8 cellular contexts compared by ENCODE assay signal in genomic region chr4:88284378-88285234, GRCh38. TPM values are rescaled to one million over a fixed set of nuclear protein-coding genes. Genes with fewer than 3 reads are reported as not detected.
DNase-seq lines count a peak whose midpoint lies in the region; ATAC-seq, FAIRE-seq and TF ChIP-seq lines count a peak whose summit lies in the region.

PPM1K (minus strand) TSS chr4:88284561; CDS start chr4:88278583, 5,978 bp downstream.

- TF ChIP-seq CTCF in HepG2 (CRISPR knock-in tag; IDR thresholded peaks at IDR 0.05) = peak; percentile 65

- BruUV-seq in HepG2 (replicated peaks; lab: Mats Ljungman, UMichigan) = no TSS peak

- POLR2A ChIA-PET in HepG2 (lab: Yijun Ruan, JAX) = interaction anchor here (0.7 to 2.2 kb wide), 5 partner anchors 9 to 239 kb away, joined by 3 to 9 read pairs (median 5); partner anchors contain the start of genes HERC6 and PYURF

- H2AFZ ChIP-seq in HepG2 (ENCODE audit: low read length) = peak within 1 kb of the TSS; percentile 96

- ATAC-seq in GM19397 (IDR thresholded peaks at IDR 0.05; ENCODE audit: unreplicated experiment) = peak; percentile 88
- peak; percentile 84 for ATAC-seq in HG03571 (IDR thresholded peaks at IDR 0.05; ENCODE audit: unreplicated experiment)
- ATAC-seq in HepG2 = peak; percentile 95

- peak in 1 of 2 experiments; percentile 46; a peak in 2 of 4 replicates for TF ChIP-seq POLR2A in HepG2 (IDR thresholded peaks at IDR 0.05; ENCODE audit: insufficient read depth in 1 of 2, low read depth in 2 of 2, low read length in 2 of 2)

- peaks cover 14% of the 10 kb centered on the region for H3K79me2 ChIP-seq in HepG2 (ENCODE audit: insufficient read depth, low read length)

- no peak for TF ChIP-seq RAD21 in HepG2 (CRISPR knock-in tag; IDR thresholded peaks at IDR 0.05)

- no peaks in the 10 kb centered on the region for H4K20me1 ChIP-seq in HepG2 (ENCODE audit: insufficient read depth, low read length)

- under 1% methylated on average over 27 of the region's 56 CpGs for WGBS in HepG2 (ENCODE audit: low lambda C conversion rate)

- in situ Hi-C loops in HepG2 (cut with HindIII; ENCODE audit: extremely low pct_ligation_motif_present, low pct_unique_long_range_greater_than_20kb) = no loop called here

- no peaks in the 10 kb centered on the region for H3K36me3 ChIP-seq in HepG2 (replicated peaks in 1 of 2; ENCODE audit: control insufficient read depth in 1 of 2, insufficient read depth in 2 of 2, low read length in 2 of 2)

- DNase-seq in CD1c-positive myeloid dendritic cell (ENCODE audit: extremely low spot score) = peak; percentile 100
- peak; percentile 97 for DNase-seq in NCI-H82 (lab: John Stamatoyannopoulos, UW)
- peak; percentile 98 to 99 for DNase-seq in activated CD4-positive, alpha-beta T cell treated with anti-CD3 and anti-CD28 coated beads, Interleukin-2, amount 50 U/mL, for 48 hours
- peak; percentile 99 for DNase-seq in dermis blood vessel endothelial cell
- peak; percentile 95 for DNase-seq in HepG2 (ENCODE audit: low spot score)
- DNase-seq in stimulated activated CD4-positive, alpha-beta T cell treated with anti-CD3 and anti-CD28 coated beads, Interleukin-4, amount 100 ng/mL, for 1 hour = peak; percentile 99

- TF ChIP-seq EP300 in HepG2 (IDR thresholded peaks at IDR 0.05; ENCODE audit: low read depth in 2 of 2, low read length in 2 of 2) = peak in 1 of 2 experiments; percentile 22; a peak in 1 of 4 replicates
- TF ChIP-seq EP300 in HepG2 (CRISPR knock-in tag; IDR thresholded peaks at IDR 0.05; ENCODE audit: borderline replicate concordance) = no peak

- peak; percentile 64 for FAIRE-seq in HepG2 (lab: Jason Lieb, UNC)

- H3K9ac ChIP-seq in HepG2 (ENCODE audit: insufficient read depth, low read depth, low read length) = peak within 1 kb of the TSS; percentile 74

- peaks cover 32% of the 10 kb centered on the region for H3K4me1 ChIP-seq in HepG2 (ENCODE audit: insufficient read depth, low read length)

- peak within 1 kb of the TSS; percentile 95 for H3K4me2 ChIP-seq in HepG2 (ENCODE audit: low read depth, low read length)

- peak within 1 kb of the TSS; percentile 82 for H3K27ac ChIP-seq in HepG2 (ENCODE audit: extremely low read length, insufficient read depth, low read length)

- H3K27me3 ChIP-seq in HepG2 (ENCODE audit: control insufficient read depth in 1 of 2, insufficient read depth in 2 of 2, low read length in 2 of 2) = no peaks in the 10 kb centered on the region

- peak within 1 kb of the TSS; percentile 74 to 81 (median 76) for H3K4me3 ChIP-seq in HepG2 (replicated peaks in 1 of 3; ENCODE audit: insufficient read depth in 1 of 3, low read depth in 2 of 3, low read length in 3 of 3)

- intact Hi-C loops in HepG2 (cut with micrococcal nuclease; ENCODE audit: unreplicated experiment) = loop anchor here (1.0 to 5.0 kb wide), 4 partner anchors 67 to 238 kb away; partner anchors contain the start of gene PYURF

- H3K9me3 ChIP-seq in HepG2 (ENCODE audit: low read length) = no peaks in the 10 kb centered on the region

- CTCF ChIA-PET in HepG2 (lab: Yijun Ruan, JAX; ENCODE audit: low intra/inter-chr PET ratio, low total read pairs) = no interaction called here

TF ChIP-seq in HepG2, 621 proteins besides CTCF, POLR2A, EP300 and RAD21 (continues in another document):
- TF ChIP-seq ZNF329 (CRISPR knock-in tag; IDR thresholded peaks at IDR 0.05; ENCODE audit: low read depth) (0 out of 2 replicates have a peak, but pooled peaks have one; percentile 19), ZSCAN22 (CRISPR knock-in tag; IDR thresholded peaks at IDR 0.05) (no peak), NFYB (CRISPR knock-in tag; IDR thresholded peaks at IDR 0.05) (peak; percentile 96), MAZ (IDR thresholded peaks at IDR 0.05; ENCODE audit: borderline replicate concordance, low read depth, low read length) (peak; percentile 83), MAZ (CRISPR knock-in tag; IDR thresholded peaks at IDR 0.05; ENCODE audit: low read depth) (peak; percentile 91), NONO (IDR thresholded peaks at IDR 0.05) (no peak), NONO (CRISPR knock-in tag; conservative IDR thresholded peaks at IDR 0.05) (peak; percentile 79), KDM1A (CRISPR knock-in tag; IDR thresholded peaks at IDR 0.05) (no peak), SP5 (CRISPR knock-in tag; IDR thresholded peaks at IDR 0.05; ENCODE audit: borderline replicate concordance, low read depth) (peak; percentile 77; the same call in 1 of the 2 replicates), HBP1 (CRISPR knock-in tag; IDR thresholded peaks at IDR 0.05; ENCODE audit: low read depth) (0 out of 2 replicates have a peak, but pooled peaks have one; percentile 47), HDAC1 (CRISPR knock-in tag; IDR thresholded peaks at IDR 0.05) (peak; percentile 84), ISL2 (CRISPR knock-in tag; IDR thresholded peaks at IDR 0.05) (peak; percentile 38), TAF1 (CRISPR knock-in tag; IDR thresholded peaks at IDR 0.05) (0 out of 2 replicates have a peak, but pooled peaks have one; percentile 2), MIER3 (CRISPR knock-in tag; IDR thresholded peaks at IDR 0.05; ENCODE audit: borderline replicate concordance) (peak; percentile 14; the same call in 1 of the 2 replicates), RFXAP (CRISPR knock-in tag; IDR thresholded peaks at IDR 0.05; ENCODE audit: borderline replicate concordance) (peak; percentile 74; the same call in 1 of the 2 replicates), TCF7 (IDR thresholded peaks at IDR 0.05; ENCODE audit: low read depth) (no peak), ZNF605 (CRISPR knock-in tag; IDR thresholded peaks at IDR 0.05) (peak; percentile 15; the same call in 1 of the 2 replicates), ZNF563 (CRISPR knock-in tag; IDR thresholded peaks at IDR 0.05) (no peak), CENPBD1 (CRISPR knock-in tag; IDR thresholded peaks at IDR 0.05; ENCODE audit: borderline replicate concordance, low read depth) (no peak)
- TF ChIP-seq, protein P1, sequence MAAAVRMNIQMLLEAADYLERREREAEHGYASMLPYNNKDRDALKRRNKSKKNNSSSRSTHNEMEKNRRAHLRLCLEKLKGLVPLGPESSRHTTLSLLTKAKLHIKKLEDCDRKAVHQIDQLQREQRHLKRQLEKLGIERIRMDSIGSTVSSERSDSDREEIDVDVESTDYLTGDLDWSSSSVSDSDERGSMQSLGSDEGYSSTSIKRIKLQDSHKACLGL (CRISPR knock-in tag; IDR thresholded peaks at IDR 0.05) = 0 out of 2 replicates have a peak, but pooled peaks have one; percentile 40
- TF ChIP-seq, protein P2, sequence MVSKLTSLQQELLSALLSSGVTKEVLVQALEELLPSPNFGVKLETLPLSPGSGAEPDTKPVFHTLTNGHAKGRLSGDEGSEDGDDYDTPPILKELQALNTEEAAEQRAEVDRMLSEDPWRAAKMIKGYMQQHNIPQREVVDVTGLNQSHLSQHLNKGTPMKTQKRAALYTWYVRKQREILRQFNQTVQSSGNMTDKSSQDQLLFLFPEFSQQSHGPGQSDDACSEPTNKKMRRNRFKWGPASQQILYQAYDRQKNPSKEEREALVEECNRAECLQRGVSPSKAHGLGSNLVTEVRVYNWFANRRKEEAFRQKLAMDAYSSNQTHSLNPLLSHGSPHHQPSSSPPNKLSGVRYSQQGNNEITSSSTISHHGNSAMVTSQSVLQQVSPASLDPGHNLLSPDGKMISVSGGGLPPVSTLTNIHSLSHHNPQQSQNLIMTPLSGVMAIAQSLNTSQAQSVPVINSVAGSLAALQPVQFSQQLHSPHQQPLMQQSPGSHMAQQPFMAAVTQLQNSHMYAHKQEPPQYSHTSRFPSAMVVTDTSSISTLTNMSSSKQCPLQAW (CRISPR knock-in tag; IDR thresholded peaks at IDR 0.05) = peak; percentile 76; the same call in 1 of the 2 replicates

RNA-seq across cellular contexts. Expression of gene PPM1K, which starts in this region (rescaled TPM):
- total RNA-seq in dermis blood vessel endothelial cell (7.9 and 8.0 TPM in 2 replicates), HepG2 (2016; rRNA removed; fragmentation: Illumina TruSeq; extraction: Trizol) (17.8 and 23.3 TPM in 2 replicates)
- total RNA-seq in HepG2 (2016; cell fraction: cytosol; rRNA removed; fragmentation: Illumina TruSeq; extraction: Trizol; ENCODE audit: low read depth) = 1.8 and 2.6 TPM in 2 replicates
- 18.9 and 23.0 TPM in 2 replicates for total RNA-seq in HepG2 (2016; cell fraction: insoluble cytoplasmic fraction; rRNA removed; fragmentation: Illumina TruSeq; extraction: Trizol)
- total RNA-seq in HepG2 (2016; cell fraction: membrane; rRNA removed; fragmentation: Illumina TruSeq; extraction: Trizol) = 5.3 and 7.4 TPM in 2 replicates
- total RNA-seq in HepG2 (2016; cell fraction: nucleus; rRNA removed; fragmentation: Illumina TruSeq; extraction: Trizol) = 13.4 and 15.2 TPM in 2 replicates
- 9.4 and 11.9 TPM in 2 replicates for polyA plus RNA-seq in HepG2 (2011; rRNA removed)
- polyA plus RNA-seq in HepG2 (2011; cell fraction: cytosol; rRNA removed) = 5.7 and 7.3 TPM in 2 replicates
- polyA plus RNA-seq in HepG2 (2011; cell fraction: nucleus; rRNA removed) = 3.9 and 6.2 TPM in 2 replicates
- polyA plus RNA-seq in HepG2 (2012) = 4.0 and 4.3 TPM in 2 replicates
- 0.48 and 0.78 TPM in 2 replicates for polyA plus RNA-seq in HepG2 (2016; cell fraction: cytosol; fragmentation: Illumina TruSeq; extraction: Trizol; ENCODE audit: low read depth)
- polyA plus RNA-seq in HepG2 (2016; cell fraction: insoluble cytoplasmic fraction; fragmentation: Illumina TruSeq; extraction: Trizol; ENCODE audit: low read depth) = 9.7 and 10.4 TPM in 2 replicates
- 1.3 and 1.5 TPM in 2 replicates for polyA plus RNA-seq in HepG2 (2016; cell fraction: membrane; fragmentation: Illumina TruSeq; extraction: Trizol; ENCODE audit: low read depth)
- polyA plus RNA-seq in HepG2 (2016; cell fraction: nucleus; fragmentation: Illumina TruSeq; extraction: Trizol; ENCODE audit: insufficient read depth, low read depth) = 9.8 and 12.4 TPM in 2 replicates
- 8.4 and 29.8 TPM in 2 replicates for polyA minus RNA-seq in HepG2 (2011; rRNA and poly(A)+ RNA removed; ENCODE audit: low replicate concordance)
- polyA minus RNA-seq in HepG2 (2011; cell fraction: cytosol; rRNA and poly(A)+ RNA removed) = 6.3 and 8.6 TPM in 2 replicates
- polyA minus RNA-seq in HepG2 (2011; cell fraction: nucleus; rRNA and poly(A)+ RNA removed) = 21.3 and 23.7 TPM in 2 replicates

Comparison
In these comparisons a context has a peak if more than half of its experiments do, and no peak if none do; other contexts are left out.
1. Peak in every context shown above with its lines: DNase-seq, ATAC-seq, H3K4me3 ChIP-seq and H3K27ac ChIP-seq.